Comparison of ENCODE assay signal across 1 cellular context in the genomic region with DNA sequence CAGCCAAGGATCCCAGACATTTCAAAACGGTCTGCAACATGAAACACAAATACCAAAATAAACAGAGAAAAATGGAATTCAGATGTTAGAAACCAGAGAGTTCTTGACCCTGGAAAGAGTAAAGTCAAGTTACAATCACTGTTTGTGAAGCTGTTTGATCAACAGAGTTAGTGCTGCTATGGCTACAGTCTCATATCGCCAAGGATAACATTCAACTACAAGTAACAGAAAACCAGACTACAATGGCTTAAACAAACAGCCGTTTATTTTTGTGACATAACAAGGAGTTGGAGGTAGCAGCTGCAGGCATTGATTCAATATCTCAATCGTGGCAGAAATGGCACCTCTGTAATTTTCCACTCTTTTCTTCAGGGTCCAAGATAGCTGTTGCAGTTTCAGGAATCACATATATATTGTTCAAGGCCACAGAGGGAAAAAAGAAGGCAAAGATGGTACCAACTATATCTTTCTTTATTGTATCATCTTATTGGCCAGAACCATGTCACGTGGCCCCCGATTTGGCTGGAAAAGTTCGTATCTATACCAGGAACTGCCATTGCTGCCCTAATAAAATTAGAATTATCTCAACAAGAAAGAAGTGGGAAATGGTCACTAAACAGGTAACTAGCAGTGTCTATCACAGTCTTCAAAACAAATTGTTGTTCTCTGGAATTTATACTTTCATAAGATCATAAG.
A peak's percentile ranks its signal among the peaks of the same experiment; 100 is the strongest.
TF ChIP-seq lines count a peak whose summit lies in the region.

No MANE protein-coding gene starts in this region.

TF ChIP-seq in K562, 482 proteins besides CTCF, POLR2A, EP300 and RAD21:
- no peak for TF ChIP-seq RHOXF2B (CRISPR knock-in tag; conservative IDR thresholded peaks at IDR 0.05)
- no peak for TF ChIP-seq MTA1 (IDR thresholded peaks at IDR 0.05; ENCODE audit: borderline replicate concordance)
- TF ChIP-seq, protein P1, sequence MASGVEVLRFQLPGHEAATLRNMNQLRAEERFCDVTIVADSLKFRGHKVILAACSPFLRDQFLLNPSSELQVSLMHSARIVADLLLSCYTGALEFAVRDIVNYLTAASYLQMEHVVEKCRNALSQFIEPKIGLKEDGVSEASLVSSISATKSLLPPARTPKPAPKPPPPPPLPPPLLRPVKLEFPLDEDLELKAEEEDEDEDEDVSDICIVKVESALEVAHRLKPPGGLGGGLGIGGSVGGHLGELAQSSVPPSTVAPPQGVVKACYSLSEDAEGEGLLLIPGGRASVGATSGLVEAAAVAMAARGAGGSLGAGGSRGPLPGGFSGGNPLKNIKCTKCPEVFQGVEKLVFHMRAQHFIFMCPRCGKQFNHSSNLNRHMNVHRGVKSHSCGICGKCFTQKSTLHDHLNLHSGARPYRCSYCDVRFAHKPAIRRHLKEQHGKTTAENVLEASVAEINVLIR (CRISPR knock-in tag; IDR thresholded peaks at IDR 0.05) = no peak
- TF ChIP-seq, protein P2, sequence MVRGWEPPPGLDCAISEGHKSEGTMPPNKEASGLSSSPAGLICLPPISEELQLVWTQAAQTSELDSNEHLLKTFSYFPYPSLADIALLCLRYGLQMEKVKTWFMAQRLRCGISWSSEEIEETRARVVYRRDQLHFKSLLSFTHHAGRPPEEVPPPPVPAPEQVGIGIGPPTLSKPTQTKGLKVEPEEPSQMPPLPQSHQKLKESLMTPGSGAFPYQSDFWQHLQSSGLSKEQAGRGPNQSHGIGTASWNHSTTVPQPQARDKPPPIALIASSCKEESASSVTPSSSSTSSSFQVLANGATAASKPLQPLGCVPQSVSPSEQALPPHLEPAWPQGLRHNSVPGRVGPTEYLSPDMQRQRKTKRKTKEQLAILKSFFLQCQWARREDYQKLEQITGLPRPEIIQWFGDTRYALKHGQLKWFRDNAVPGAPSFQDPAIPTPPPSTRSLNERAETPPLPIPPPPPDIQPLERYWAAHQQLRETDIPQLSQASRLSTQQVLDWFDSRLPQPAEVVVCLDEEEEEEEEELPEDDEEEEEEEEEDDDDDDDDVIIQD (CRISPR knock-in tag; IDR thresholded peaks at IDR 0.05) = no peak
- no peak for TF ChIP-seq EZH2 (IDR thresholded peaks at IDR 0.05; ENCODE audit: borderline replicate concordance, low read depth, low read length)
- TF ChIP-seq SIN3A (IDR thresholded peaks at IDR 0.05; ENCODE audit: borderline replicate concordance in 2 of 2, control insufficient read depth in 1 of 2, low read depth in 2 of 2, low read length in 2 of 2) = no peak
- no peak for TF ChIP-seq NRF1 (conservative IDR thresholded peaks at IDR 0.05 in 1 of 2, IDR thresholded peaks at IDR 0.05 in 1 of 2)
- peak; percentile 91 for TF ChIP-seq FOXJ2 (tag; IDR thresholded peaks at IDR 0.05)
- TF ChIP-seq, protein P3, sequence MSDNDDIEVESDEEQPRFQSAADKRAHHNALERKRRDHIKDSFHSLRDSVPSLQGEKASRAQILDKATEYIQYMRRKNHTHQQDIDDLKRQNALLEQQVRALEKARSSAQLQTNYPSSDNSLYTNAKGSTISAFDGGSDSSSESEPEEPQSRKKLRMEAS (CRISPR knock-in tag; IDR thresholded peaks at IDR 0.05) = no peak
- TF ChIP-seq LCOR (CRISPR knock-in tag; IDR thresholded peaks at IDR 0.05) = no peak
- no peak for TF ChIP-seq PPARD (CRISPR knock-in tag; IDR thresholded peaks at IDR 0.05)
- TF ChIP-seq PRPF4 (IDR thresholded peaks at IDR 0.05; ENCODE audit: insufficient read depth, low read depth, low read length, poor library complexity, severe bottlenecking) = no peak
- TF ChIP-seq, protein P4, sequence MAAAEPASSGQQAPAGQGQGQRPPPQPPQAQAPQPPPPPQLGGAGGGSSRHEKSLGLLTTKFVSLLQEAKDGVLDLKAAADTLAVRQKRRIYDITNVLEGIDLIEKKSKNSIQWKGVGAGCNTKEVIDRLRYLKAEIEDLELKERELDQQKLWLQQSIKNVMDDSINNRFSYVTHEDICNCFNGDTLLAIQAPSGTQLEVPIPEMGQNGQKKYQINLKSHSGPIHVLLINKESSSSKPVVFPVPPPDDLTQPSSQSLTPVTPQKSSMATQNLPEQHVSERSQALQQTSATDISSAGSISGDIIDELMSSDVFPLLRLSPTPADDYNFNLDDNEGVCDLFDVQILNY (CRISPR knock-in tag; IDR thresholded peaks at IDR 0.05) = no peak
- TF ChIP-seq SMAD4 (CRISPR knock-in tag; conservative IDR thresholded peaks at IDR 0.05) = no peak
- peak; percentile 56 for TF ChIP-seq RFX1 (IDR thresholded peaks at IDR 0.05)
- TF ChIP-seq TFAM (CRISPR knock-in tag; conservative IDR thresholded peaks at IDR 0.05) = no peak
- TF ChIP-seq ZFP30 (CRISPR knock-in tag; IDR thresholded peaks at IDR 0.05; ENCODE audit: borderline replicate concordance) = no peak
